ENCODE assay signal across 8 cellular contexts in the genomic region with DNA sequence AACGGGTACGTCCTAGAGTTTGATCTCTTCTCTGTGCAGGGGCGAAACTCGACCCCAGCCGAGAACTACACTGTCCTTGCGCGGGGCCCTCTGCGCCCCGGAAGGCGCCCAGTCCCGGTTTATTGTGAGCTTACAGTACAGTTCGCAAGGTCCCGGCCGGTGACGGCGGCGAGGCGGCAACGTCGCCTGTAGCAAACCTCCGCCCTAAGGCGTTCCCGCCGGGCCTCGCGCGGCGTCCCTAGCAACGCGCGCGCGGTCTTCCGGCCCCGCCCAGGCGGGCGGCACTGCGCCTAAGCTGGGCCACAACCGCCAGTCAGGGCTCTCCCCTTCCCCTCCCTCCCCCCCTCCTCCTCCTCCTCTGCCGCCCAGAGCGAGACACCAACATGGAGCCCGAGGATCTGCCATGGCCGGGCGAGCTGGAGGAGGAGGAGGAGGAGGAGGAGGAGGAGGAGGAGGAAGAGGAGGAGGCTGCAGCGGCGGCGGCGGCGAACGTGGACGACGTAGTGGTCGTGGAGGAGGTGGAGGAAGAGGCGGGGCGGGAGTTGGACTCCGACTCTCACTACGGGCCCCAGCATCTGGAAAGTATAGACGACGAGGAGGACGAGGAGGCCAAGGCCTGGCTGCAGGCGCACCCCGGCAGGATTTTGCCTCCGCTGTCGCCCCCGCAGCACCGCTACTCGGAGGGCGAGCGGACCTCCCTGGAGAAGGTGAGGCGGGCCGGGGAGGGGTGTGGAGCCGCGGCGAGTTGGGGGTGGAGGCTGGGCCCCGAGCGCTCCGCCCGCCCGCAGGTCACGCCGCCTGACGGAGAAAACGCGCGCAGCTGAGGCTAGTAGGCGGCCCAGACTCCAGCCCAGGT. TPM values are rescaled to one million over a fixed set of nuclear protein-coding genes. Genes with fewer than 3 reads are reported as not detected.
DNase-seq lines count a peak whose midpoint lies in the region; ATAC-seq and TF ChIP-seq lines count a peak whose summit lies in the region.

A gene with protein sequence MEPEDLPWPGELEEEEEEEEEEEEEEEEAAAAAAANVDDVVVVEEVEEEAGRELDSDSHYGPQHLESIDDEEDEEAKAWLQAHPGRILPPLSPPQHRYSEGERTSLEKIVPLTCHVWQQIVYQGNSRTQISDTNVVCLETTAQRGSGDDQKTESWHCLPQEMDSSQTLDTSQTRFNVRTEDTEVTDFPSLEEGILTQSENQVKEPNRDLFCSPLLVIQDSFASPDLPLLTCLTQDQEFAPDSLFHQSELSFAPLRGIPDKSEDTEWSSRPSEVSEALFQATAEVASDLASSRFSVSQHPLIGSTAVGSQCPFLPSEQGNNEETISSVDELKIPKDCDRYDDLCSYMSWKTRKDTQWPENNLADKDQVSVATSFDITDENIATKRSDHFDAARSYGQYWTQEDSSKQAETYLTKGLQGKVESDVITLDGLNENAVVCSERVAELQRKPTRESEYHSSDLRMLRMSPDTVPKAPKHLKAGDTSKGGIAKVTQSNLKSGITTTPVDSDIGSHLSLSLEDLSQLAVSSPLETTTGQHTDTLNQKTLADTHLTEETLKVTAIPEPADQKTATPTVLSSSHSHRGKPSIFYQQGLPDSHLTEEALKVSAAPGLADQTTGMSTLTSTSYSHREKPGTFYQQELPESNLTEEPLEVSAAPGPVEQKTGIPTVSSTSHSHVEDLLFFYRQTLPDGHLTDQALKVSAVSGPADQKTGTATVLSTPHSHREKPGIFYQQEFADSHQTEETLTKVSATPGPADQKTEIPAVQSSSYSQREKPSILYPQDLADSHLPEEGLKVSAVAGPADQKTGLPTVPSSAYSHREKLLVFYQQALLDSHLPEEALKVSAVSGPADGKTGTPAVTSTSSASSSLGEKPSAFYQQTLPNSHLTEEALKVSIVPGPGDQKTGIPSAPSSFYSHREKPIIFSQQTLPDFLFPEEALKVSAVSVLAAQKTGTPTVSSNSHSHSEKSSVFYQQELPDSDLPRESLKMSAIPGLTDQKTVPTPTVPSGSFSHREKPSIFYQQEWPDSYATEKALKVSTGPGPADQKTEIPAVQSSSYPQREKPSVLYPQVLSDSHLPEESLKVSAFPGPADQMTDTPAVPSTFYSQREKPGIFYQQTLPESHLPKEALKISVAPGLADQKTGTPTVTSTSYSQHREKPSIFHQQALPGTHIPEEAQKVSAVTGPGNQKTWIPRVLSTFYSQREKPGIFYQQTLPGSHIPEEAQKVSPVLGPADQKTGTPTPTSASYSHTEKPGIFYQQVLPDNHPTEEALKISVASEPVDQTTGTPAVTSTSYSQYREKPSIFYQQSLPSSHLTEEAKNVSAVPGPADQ (N-terminal part only) (plus strand): TSS at position 351 of the 856 bp plus-strand sequence. CDS start 33 bp downstream, at position 384.

- no peaks in the 10 kb centered on the region for H3K9me3 ChIP-seq in muscle layer of colon (ENCODE audit: low read length)

- peaks cover 15% of the 10 kb centered on the region for H3K36me3 Mint-ChIP-seq in activated T-cell treated with anti-CD3 and anti-CD28 coated beads, Interleukin-2, amount 50 U/mL, for 24 hours (ENCODE audit: low read depth)

- peak within 1 kb of the TSS; percentile 76 to 81 for H3K4me3 ChIP-seq in muscle layer of colon (ENCODE audit: low read depth in 1 of 2, low read length in 2 of 2)

- H3K4me3 Mint-ChIP-seq in activated T-cell treated with anti-CD3 and anti-CD28 coated beads, Interleukin-2, amount 50 U/mL, for 24 hours, result peak within 1 kb of the TSS; percentile 93

- no peaks in the 10 kb centered on the region for H3K9me3 Mint-ChIP-seq in activated T-cell treated with anti-CD3 and anti-CD28 coated beads, Interleukin-2, amount 50 U/mL, for 24 hours

- H3K4me1 ChIP-seq in muscle layer of colon (ENCODE audit: insufficient read depth, low read length), result peaks cover 12% of the 10 kb centered on the region

- peak within 1 kb of the TSS; percentile 93 for H3K27ac Mint-ChIP-seq in activated T-cell treated with anti-CD3 and anti-CD28 coated beads, Interleukin-2, amount 50 U/mL, for 24 hours

- no peaks in the 10 kb centered on the region for H3K36me3 ChIP-seq in muscle layer of colon (ENCODE audit: insufficient read depth, low read length)

- DNase-seq in DMS79 treated with DMSO at 0.1 percent for 48 hours (lab: John Stamatoyannopoulos, UW) (peak; percentile 86), KG1 (lab: John Stamatoyannopoulos, UW) (peak; percentile 89)
- DNase-seq in activated T-cell treated with anti-CD3 and anti-CD28 coated beads, Interleukin-2, amount 50 U/mL, for 24 hours, result peak; percentile 90
- DNase-seq in stimulated activated CD8-positive, alpha-beta memory T cell treated with anti-CD3 and anti-CD28 coated beads, Interleukin-7, amount 100 ng/mL, for 1 hour (ENCODE audit: low read depth in 2 of 2), result peak; percentile 68 to 71

- peak within 1 kb of the TSS; percentile 70 for H3K9ac ChIP-seq in muscle layer of colon (ENCODE audit: low read length)

- H3K4me1 Mint-ChIP-seq in activated T-cell treated with anti-CD3 and anti-CD28 coated beads, Interleukin-2, amount 50 U/mL, for 24 hours (ENCODE audit: low read depth), result peaks cover 39% of the 10 kb centered on the region

- ATAC-seq in GM21737 (IDR thresholded peaks at IDR 0.05; ENCODE audit: unreplicated experiment) (peak; percentile 88), esophagus mucosa (peak; percentile 96)

- peak within 1 kb of the TSS; percentile 79 for H3K27ac ChIP-seq in muscle layer of colon (ENCODE audit: low read depth, low read length)

- H3K27me3 Mint-ChIP-seq in activated T-cell treated with anti-CD3 and anti-CD28 coated beads, Interleukin-2, amount 50 U/mL, for 24 hours, result no peaks in the 10 kb centered on the region

- H3K27me3 ChIP-seq in muscle layer of colon (ENCODE audit: control insufficient read depth in 1 of 2, insufficient read depth in 2 of 2, low read length in 2 of 2), result no peaks in the 10 kb centered on the region

TF ChIP-seq in PFSK-1, 5 proteins besides CTCF, POLR2A, EP300 and RAD21:
- peak; percentile 65; the same call in 1 of the 2 replicates for TF ChIP-seq POLR2AphosphoS5 (IDR thresholded peaks at IDR 0.05; ENCODE audit: low read depth, low read length)
- peak; percentile 69 for TF ChIP-seq FOXP2 (optimal IDR thresholded peaks at IDR 0.05; ENCODE audit: borderline replicate concordance, extremely low read depth, extremely low read length, insufficient read depth)
- peak; percentile 68; the same call in 1 of the 2 replicates for TF ChIP-seq SIN3A (IDR thresholded peaks at IDR 0.05; ENCODE audit: borderline replicate concordance, insufficient read depth, low read length)
- TF ChIP-seq, protein P1, sequence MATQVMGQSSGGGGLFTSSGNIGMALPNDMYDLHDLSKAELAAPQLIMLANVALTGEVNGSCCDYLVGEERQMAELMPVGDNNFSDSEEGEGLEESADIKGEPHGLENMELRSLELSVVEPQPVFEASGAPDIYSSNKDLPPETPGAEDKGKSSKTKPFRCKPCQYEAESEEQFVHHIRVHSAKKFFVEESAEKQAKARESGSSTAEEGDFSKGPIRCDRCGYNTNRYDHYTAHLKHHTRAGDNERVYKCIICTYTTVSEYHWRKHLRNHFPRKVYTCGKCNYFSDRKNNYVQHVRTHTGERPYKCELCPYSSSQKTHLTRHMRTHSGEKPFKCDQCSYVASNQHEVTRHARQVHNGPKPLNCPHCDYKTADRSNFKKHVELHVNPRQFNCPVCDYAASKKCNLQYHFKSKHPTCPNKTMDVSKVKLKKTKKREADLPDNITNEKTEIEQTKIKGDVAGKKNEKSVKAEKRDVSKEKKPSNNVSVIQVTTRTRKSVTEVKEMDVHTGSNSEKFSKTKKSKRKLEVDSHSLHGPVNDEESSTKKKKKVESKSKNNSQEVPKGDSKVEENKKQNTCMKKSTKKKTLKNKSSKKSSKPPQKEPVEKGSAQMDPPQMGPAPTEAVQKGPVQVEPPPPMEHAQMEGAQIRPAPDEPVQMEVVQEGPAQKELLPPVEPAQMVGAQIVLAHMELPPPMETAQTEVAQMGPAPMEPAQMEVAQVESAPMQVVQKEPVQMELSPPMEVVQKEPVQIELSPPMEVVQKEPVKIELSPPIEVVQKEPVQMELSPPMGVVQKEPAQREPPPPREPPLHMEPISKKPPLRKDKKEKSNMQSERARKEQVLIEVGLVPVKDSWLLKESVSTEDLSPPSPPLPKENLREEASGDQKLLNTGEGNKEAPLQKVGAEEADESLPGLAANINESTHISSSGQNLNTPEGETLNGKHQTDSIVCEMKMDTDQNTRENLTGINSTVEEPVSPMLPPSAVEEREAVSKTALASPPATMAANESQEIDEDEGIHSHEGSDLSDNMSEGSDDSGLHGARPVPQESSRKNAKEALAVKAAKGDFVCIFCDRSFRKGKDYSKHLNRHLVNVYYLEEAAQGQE (IDR thresholded peaks at IDR 0.05; ENCODE audit: insufficient read depth in 1 of 2, low read depth in 2 of 2, low read length in 2 of 2), result no peak

RNA-seq across cellular contexts. Expression of the gene that starts here (rescaled TPM):
- 3.9 TPM for polyA plus RNA-seq in PFSK-1 (2012; ENCODE audit: insufficient read length, low read depth)
- 6.7 TPM for total RNA-seq in esophagus mucosa

Comparison
In these comparisons a context has a peak if more than half of its experiments do, and no peak if none do; other contexts are left out.
1. Peak in every context shown above with its lines: DNase-seq, ATAC-seq, H3K4me3 ChIP-seq and H3K27ac ChIP-seq.